Comparison of ENCODE assay signal across 23 cellular contexts in genomic region chr2:42026332-42026731, GRCh38. TPM values are rescaled to one million over a fixed set of nuclear protein-coding genes. Genes with fewer than 3 reads are reported as not detected.
"Had no signal": no experiment of that assay in that cellular context is flagged by ENCODE, and none has a peak within 500 bp of the region (broad histone marks: within the 10 kb centered on the region; RNA-seq: fewer than 3 reads in every experiment).

No MANE protein-coding gene starts in this region.

- DNase-seq: dermis blood vessel endothelial cell; effector memory CD4-positive, alpha-beta T cell; foreskin keratinocyte; heart left ventricle; kidney; naive thymus-derived CD8-positive, alpha-beta T cell; nucleus accumbens; psoas muscle; right cardiac atrium; spleen; stimulated activated CD4-positive, alpha-beta T cell treated with anti-CD3 and anti-CD28 coated beads, Interleukin-4, amount 100 ng/mL, for 4 hours; stimulated activated naive CD8-positive, alpha-beta T cell treated with anti-CD3 and anti-CD28 coated beads, Interleukin-15, Interleukin-2, amounts not matched to agents 100 U/mL and 50 U/mL, for 24 hours; substantia nigra; transverse colon had no signal

- H3K4me3 Mint-ChIP-seq: memory B cell; naive thymus-derived CD8-positive, alpha-beta T cell; stimulated activated memory B cell treated with anti-CD40 and anti-IgM and Interleukin-4, amounts not matched to agents 10 μg/mL and 1 μg/mL and 100 μg/mL, for 72 hours had no signal

- H3K4me3 ChIP-seq: coronary artery, esophagus muscularis mucosa, gastroesophageal sphincter, heart left ventricle, hepatocyte, lung, psoas muscle, skin epidermis, spleen, thoracic aorta, transverse colon had no signal

- H3K36me3 Mint-ChIP-seq: naive thymus-derived CD8-positive, alpha-beta T cell had no signal

- H3K27ac Mint-ChIP-seq: memory B cell; naive thymus-derived CD8-positive, alpha-beta T cell; stimulated activated memory B cell treated with anti-CD40 and anti-IgM and Interleukin-4, amounts not matched to agents 10 μg/mL and 1 μg/mL and 100 μg/mL, for 72 hours had no signal

- ATAC-seq: foreskin keratinocyte; gastroesophageal sphincter; naive thymus-derived CD8-positive, alpha-beta T cell; psoas muscle; right cardiac atrium; stimulated activated memory B cell treated with anti-CD40 and anti-IgM and Interleukin-4, amounts not matched to agents 10 μg/mL and 1 μg/mL and 100 μg/mL, for 72 hours; stimulated activated naive CD8-positive, alpha-beta T cell treated with anti-CD3 and anti-CD28 coated beads, Interleukin-15, Interleukin-2, amounts not matched to agents 100 U/mL and 50 U/mL, for 24 hours had no signal

- H3K27ac ChIP-seq: foreskin keratinocyte, psoas muscle, transverse colon had no signal

- H3K4me1 ChIP-seq: foreskin keratinocyte, transverse colon had no signal

- H3K36me3 ChIP-seq: esophagus muscularis mucosa, gastroesophageal sphincter, heart left ventricle, spleen, thoracic aorta, transverse colon had no signal

- H3K9me3 ChIP-seq: esophagus muscularis mucosa, gastroesophageal sphincter, heart left ventricle, psoas muscle, spleen, thoracic aorta, transverse colon had no signal

- H3K27me3 ChIP-seq: esophagus muscularis mucosa, gastroesophageal sphincter, heart left ventricle, hepatocyte, spleen, transverse colon had no signal

- H2AFZ ChIP-seq: hepatocyte had no signal

RNA-seq across cellular contexts. Expression of gene PKDCC, which starts 21.5 kb away (rescaled TPM):
- total RNA-seq: foreskin keratinocyte; naive thymus-derived CD8-positive, alpha-beta T cell had no signal
- polyA plus RNA-seq: naive thymus-derived CD8-positive, alpha-beta T cell had no signal
